1 cellular context compared by ENCODE assay signal in genomic region chr12:121128908-121129704, GRCh38.
TF ChIP-seq lines count a peak whose summit lies in the region.

No MANE protein-coding gene starts in this region.

TF ChIP-seq in HepG2, 621 proteins besides CTCF, POLR2A, EP300 and RAD21 (continued from another document and continues in another):
- TF ChIP-seq UBTF (CRISPR knock-in tag; IDR thresholded peaks at IDR 0.05) (no peak), TFE3 (CRISPR knock-in tag; IDR thresholded peaks at IDR 0.05) (peak; percentile 73; the same call in 1 of the 2 replicates), MIXL1 (CRISPR knock-in tag; IDR thresholded peaks at IDR 0.05) (0 out of 2 replicates have a peak, but pooled peaks have one; percentile 23), ZNF883 (CRISPR knock-in tag; IDR thresholded peaks at IDR 0.05; ENCODE audit: not compliant biosample characterization) (no peak), ELF3 (CRISPR knock-in tag; IDR thresholded peaks at IDR 0.05) (peak; percentile 47), ZNF264 (CRISPR knock-in tag; IDR thresholded peaks at IDR 0.05) (peak; percentile 73), MEF2D (CRISPR knock-in tag; IDR thresholded peaks at IDR 0.05) (peak; percentile 49; the same call in 1 of the 2 replicates), U2AF2 (IDR thresholded peaks at IDR 0.05; ENCODE audit: low read depth, low read length) (no peak), MXD3 (CRISPR knock-in tag; IDR thresholded peaks at IDR 0.05) (no peak), HMGXB4 (CRISPR knock-in tag; IDR thresholded peaks at IDR 0.05; ENCODE audit: borderline replicate concordance in 1 of 2, low read depth in 1 of 2) (no peak), ZBTB10 (CRISPR knock-in tag; IDR thresholded peaks at IDR 0.05; ENCODE audit: borderline replicate concordance) (no peak), ADNP (CRISPR knock-in tag; IDR thresholded peaks at IDR 0.05) (no peak), PLRG1 (conservative IDR thresholded peaks at IDR 0.05) (no peak), ZNF292 (CRISPR knock-in tag; IDR thresholded peaks at IDR 0.05; ENCODE audit: borderline replicate concordance, low read depth) (no peak), PHF8 (CRISPR knock-in tag; IDR thresholded peaks at IDR 0.05) (no peak), AKAP8 (CRISPR knock-in tag; IDR thresholded peaks at IDR 0.05) (no peak), JUNB (CRISPR knock-in tag; IDR thresholded peaks at IDR 0.05; ENCODE audit: borderline replicate concordance) (peak; percentile 53; the same call in 1 of the 2 replicates), KMT2B (CRISPR knock-in tag; IDR thresholded peaks at IDR 0.05) (peak; percentile 24; the same call in 1 of the 2 replicates), RFXANK (CRISPR knock-in tag; IDR thresholded peaks at IDR 0.05) (no peak), ZNF776 (CRISPR knock-in tag; IDR thresholded peaks at IDR 0.05) (no peak), ZNF251 (CRISPR knock-in tag; IDR thresholded peaks at IDR 0.05) (no peak), ELF1 (CRISPR knock-in tag; IDR thresholded peaks at IDR 0.05) (no peak), CEBPG (CRISPR knock-in tag; IDR thresholded peaks at IDR 0.05) (0 out of 2 replicates have a peak, but pooled peaks have one; percentile 5), MZF1 (CRISPR knock-in tag; IDR thresholded peaks at IDR 0.05; ENCODE audit: borderline replicate concordance) (no peak), THAP11 (CRISPR knock-in tag; IDR thresholded peaks at IDR 0.05) (0 out of 2 replicates have a peak, but pooled peaks have one; percentile 11), ZNF709 (CRISPR knock-in tag; IDR thresholded peaks at IDR 0.05) (no peak), ETV5 (CRISPR knock-in tag; IDR thresholded peaks at IDR 0.05; ENCODE audit: borderline replicate concordance) (peak; percentile 24; the same call in 1 of the 2 replicates), HOXA7 (CRISPR knock-in tag; IDR thresholded peaks at IDR 0.05) (no peak), FOXP4 (CRISPR knock-in tag; IDR thresholded peaks at IDR 0.05) (peak; percentile 69), REL (CRISPR knock-in tag; conservative IDR thresholded peaks at IDR 0.05) (no peak), MBD4 (IDR thresholded peaks at IDR 0.05; ENCODE audit: borderline replicate concordance, low read length) (no peak), SMYD3 (CRISPR knock-in tag; IDR thresholded peaks at IDR 0.05) (peak; percentile 11; the same call in 1 of the 2 replicates), PAWR (CRISPR knock-in tag; IDR thresholded peaks at IDR 0.05; ENCODE audit: borderline replicate concordance) (no peak), ZNF777 (CRISPR knock-in tag; IDR thresholded peaks at IDR 0.05) (no peak), MAX (IDR thresholded peaks at IDR 0.05) (peak; percentile 94), ZNF792 (CRISPR knock-in tag; IDR thresholded peaks at IDR 0.05) (0 out of 2 replicates have a peak, but pooled peaks have one; percentile 47), ZNF205 (CRISPR knock-in tag; IDR thresholded peaks at IDR 0.05) (no peak), SP5 (CRISPR knock-in tag; IDR thresholded peaks at IDR 0.05; ENCODE audit: borderline replicate concordance, low read depth) (no peak), USF2 (IDR thresholded peaks at IDR 0.05; ENCODE audit: low read depth, low read length) (peak; percentile 57), USF2 (CRISPR knock-in tag; IDR thresholded peaks at IDR 0.05; ENCODE audit: borderline replicate concordance) (peak; percentile 69; the same call in 1 of the 2 replicates), RFX5 (IDR thresholded peaks at IDR 0.05; ENCODE audit: low read depth, low read length) (peak; percentile 75), ZNF276 (CRISPR knock-in tag; IDR thresholded peaks at IDR 0.05; ENCODE audit: low read depth) (peak; percentile 43; the same call in 1 of the 2 replicates), NFIC (IDR thresholded peaks at IDR 0.05; ENCODE audit: low read length) (no peak), ZNF597 (CRISPR knock-in tag; IDR thresholded peaks at IDR 0.05) (no peak), CREM (IDR thresholded peaks at IDR 0.05) (peak; percentile 29; the same call in 1 of the 2 replicates), CREM (CRISPR knock-in tag; IDR thresholded peaks at IDR 0.05) (no peak), KDM1A (CRISPR knock-in tag; IDR thresholded peaks at IDR 0.05) (no peak), MTF1 (CRISPR knock-in tag; IDR thresholded peaks at IDR 0.05) (no peak), MAFF (IDR thresholded peaks at IDR 0.05; ENCODE audit: low read depth, low read length) (peak; percentile 17; the same call in 1 of the 2 replicates), ZNF629 (CRISPR knock-in tag; conservative IDR thresholded peaks at IDR 0.05) (peak; percentile 94), ZNF589 (CRISPR knock-in tag; conservative IDR thresholded peaks at IDR 0.05) (no peak), ETV6 (CRISPR knock-in tag; conservative IDR thresholded peaks at IDR 0.05) (no peak), ATF1 (CRISPR knock-in tag; IDR thresholded peaks at IDR 0.05) (no peak), TRIM24 (CRISPR knock-in tag; IDR thresholded peaks at IDR 0.05) (no peak), ZNF160 (CRISPR knock-in tag; IDR thresholded peaks at IDR 0.05) (no peak), ZNF761 (CRISPR knock-in tag; conservative IDR thresholded peaks at IDR 0.05) (0 out of 2 replicates have a peak, but pooled peaks have one; percentile 18), POGZ (CRISPR knock-in tag; IDR thresholded peaks at IDR 0.05) (peak; percentile 55)
